ENCODE assay signal across 22 cellular contexts in genomic region chr6:127749095-127749494, GRCh38.
"Had no signal": no experiment of that assay in that cellular context is flagged by ENCODE, and none has a peak within 500 bp of the region (broad histone marks: within the 10 kb centered on the region; RNA-seq: fewer than 3 reads in every experiment).

No MANE protein-coding gene starts in this region.

- H3K27ac ChIP-seq: left ventricle myocardium inferior, ovary, psoas muscle, right atrium auricular region, spleen, upper lobe of left lung had no signal

- H3K27ac Mint-ChIP-seq: activated T-helper 1 cell treated with anti-CD3 and anti-CD28 coated beads, Interleukin-12 subunit alpha, Interleukin-12 subunit beta, Interleukin-2, Interleukin-4 antibody, amounts not matched to agents 30 ng/mL and 10 ng/mL and 1 ng/mL, durations not matched to agents 14 hours and 24 hours and 36 hours; brain; natural killer cell had no signal

- DNase-seq: activated CD4-positive, alpha-beta T cell treated with anti-CD3 and anti-CD28 coated beads for 48 hours; activated CD4-positive, CD25-positive, alpha-beta regulatory T cell; activated CD8-positive, alpha-beta memory T cell treated with anti-CD3 and anti-CD28 coated beads, Interleukin-2, amount 50 U/mL, for 4 hours; activated gamma-delta T cell treated with Interleukin-2 at 50 U/mL for 16 hours; aorta; caudate nucleus; dermis blood vessel endothelial cell; effector CD8-positive, alpha-beta T cell; foreskin melanocyte; hippocampal formation; left ventricle myocardium inferior; natural killer cell; ovary; psoas muscle; spleen; stimulated activated CD4-positive, alpha-beta T cell treated with anti-CD3 and anti-CD28 coated beads, Interleukin-4, amount 100 ng/mL, for 1 hour; stimulated activated naive CD8-positive, alpha-beta T cell treated with anti-CD3 and anti-CD28 coated beads, Interleukin-15, Interleukin-2, amounts not matched to agents 100 U/mL and 50 U/mL, for 24 hours; T-helper 17 cell; upper lobe of left lung had no signal

- H3K9me3 Mint-ChIP-seq: activated T-helper 1 cell treated with anti-CD3 and anti-CD28 coated beads, Interleukin-12 subunit alpha, Interleukin-12 subunit beta, Interleukin-2, Interleukin-4 antibody, amounts not matched to agents 30 ng/mL and 10 ng/mL and 1 ng/mL, durations not matched to agents 14 hours and 24 hours and 36 hours; brain had no signal

- H3K27me3 ChIP-seq: ovary, right atrium auricular region, spleen, upper lobe of left lung had no signal

- H3K4me1 Mint-ChIP-seq: brain, natural killer cell had no signal

- H3K27me3 Mint-ChIP-seq: brain, T-helper 17 cell had no signal

- H3K4me3 Mint-ChIP-seq: activated T-helper 1 cell treated with anti-CD3 and anti-CD28 coated beads, Interleukin-12 subunit alpha, Interleukin-12 subunit beta, Interleukin-2, Interleukin-4 antibody, amounts not matched to agents 30 ng/mL and 10 ng/mL and 1 ng/mL, durations not matched to agents 14 hours and 24 hours and 36 hours; brain; natural killer cell; T-helper 17 cell had no signal

- H3K36me3 ChIP-seq: left ventricle myocardium inferior, ovary, right atrium auricular region, spleen, upper lobe of left lung had no signal

- H3K9me3 ChIP-seq: ovary, psoas muscle, spleen, upper lobe of left lung had no signal

- H3K4me3 ChIP-seq: left ventricle myocardium inferior, ovary, psoas muscle, right atrium auricular region, spleen, upper lobe of left lung had no signal

- H3K36me3 Mint-ChIP-seq: brain, natural killer cell had no signal

- H3K4me1 ChIP-seq: left ventricle myocardium inferior, psoas muscle, right atrium auricular region, spleen, upper lobe of left lung had no signal

- ATAC-seq: natural killer cell, psoas muscle had no signal
